1 cellular context compared by ENCODE assay signal in the genomic region with DNA sequence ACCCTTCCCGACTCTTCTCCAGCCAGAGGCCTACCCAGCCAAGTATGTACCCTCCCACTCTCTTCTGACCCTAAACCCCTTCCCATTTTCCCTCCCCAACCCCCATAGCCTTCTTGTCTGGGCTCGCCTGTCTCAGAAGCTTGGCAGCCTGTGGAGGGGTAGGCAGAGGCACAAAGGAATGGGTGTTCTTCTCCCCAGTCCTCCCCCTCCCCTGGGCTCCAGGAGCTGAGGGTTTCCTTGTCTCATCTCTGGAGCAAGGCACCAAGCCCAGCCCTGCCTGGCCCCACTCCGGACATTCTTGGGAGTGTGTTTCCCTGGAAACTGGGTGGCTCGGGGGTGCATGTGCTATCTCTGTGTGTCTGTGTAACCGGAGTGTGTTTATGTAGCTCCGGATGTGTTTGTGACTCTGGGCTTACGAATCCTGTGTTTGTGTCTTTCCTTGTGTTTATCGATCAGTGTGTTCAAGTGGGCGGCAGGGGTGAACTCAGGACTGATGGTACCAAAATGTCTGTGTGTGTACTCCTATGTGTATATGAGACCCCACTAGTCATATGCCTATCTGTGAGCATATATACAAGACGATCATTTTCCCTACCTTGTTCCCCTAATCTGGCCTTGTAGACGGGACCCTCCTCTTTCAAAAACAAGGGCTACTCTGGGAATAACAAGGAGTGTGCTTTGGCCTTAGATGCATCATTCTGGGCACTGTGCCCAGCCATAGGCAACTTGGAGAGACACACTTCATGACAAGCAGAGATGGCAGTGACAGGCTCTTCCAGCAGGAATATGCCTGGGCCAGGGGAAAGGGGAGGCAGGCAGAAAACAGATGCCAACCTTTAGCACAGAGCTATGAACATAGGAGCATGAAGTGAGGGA.
A peak's percentile ranks its signal among the peaks of the same experiment; 100 is the strongest.
TF ChIP-seq lines count a peak whose summit lies in the region.

No MANE protein-coding gene starts in this region.

TF ChIP-seq in HEK293, 187 proteins besides CTCF, POLR2A, EP300 and RAD21:
- TF ChIP-seq ZNF132 (tag by site-specific recombination; IDR thresholded peaks at IDR 0.05; ENCODE audit: borderline replicate concordance) = no peak
- TF ChIP-seq ZBTB17 (tag by site-specific recombination; IDR thresholded peaks at IDR 0.05) = peak; percentile 81
- peak; percentile 22; the same call in 1 of the 2 replicates for TF ChIP-seq ZFHX2 (tag by site-specific recombination; conservative IDR thresholded peaks at IDR 0.05)
